1 cellular context compared by ENCODE assay signal in genomic region chr12:65308001-65308400, GRCh38.
TF ChIP-seq lines count a peak whose summit lies in the region.

No MANE protein-coding gene starts in this region.

TF ChIP-seq in K562, 482 proteins besides CTCF, POLR2A, EP300 and RAD21:
- TF ChIP-seq, protein P1, sequence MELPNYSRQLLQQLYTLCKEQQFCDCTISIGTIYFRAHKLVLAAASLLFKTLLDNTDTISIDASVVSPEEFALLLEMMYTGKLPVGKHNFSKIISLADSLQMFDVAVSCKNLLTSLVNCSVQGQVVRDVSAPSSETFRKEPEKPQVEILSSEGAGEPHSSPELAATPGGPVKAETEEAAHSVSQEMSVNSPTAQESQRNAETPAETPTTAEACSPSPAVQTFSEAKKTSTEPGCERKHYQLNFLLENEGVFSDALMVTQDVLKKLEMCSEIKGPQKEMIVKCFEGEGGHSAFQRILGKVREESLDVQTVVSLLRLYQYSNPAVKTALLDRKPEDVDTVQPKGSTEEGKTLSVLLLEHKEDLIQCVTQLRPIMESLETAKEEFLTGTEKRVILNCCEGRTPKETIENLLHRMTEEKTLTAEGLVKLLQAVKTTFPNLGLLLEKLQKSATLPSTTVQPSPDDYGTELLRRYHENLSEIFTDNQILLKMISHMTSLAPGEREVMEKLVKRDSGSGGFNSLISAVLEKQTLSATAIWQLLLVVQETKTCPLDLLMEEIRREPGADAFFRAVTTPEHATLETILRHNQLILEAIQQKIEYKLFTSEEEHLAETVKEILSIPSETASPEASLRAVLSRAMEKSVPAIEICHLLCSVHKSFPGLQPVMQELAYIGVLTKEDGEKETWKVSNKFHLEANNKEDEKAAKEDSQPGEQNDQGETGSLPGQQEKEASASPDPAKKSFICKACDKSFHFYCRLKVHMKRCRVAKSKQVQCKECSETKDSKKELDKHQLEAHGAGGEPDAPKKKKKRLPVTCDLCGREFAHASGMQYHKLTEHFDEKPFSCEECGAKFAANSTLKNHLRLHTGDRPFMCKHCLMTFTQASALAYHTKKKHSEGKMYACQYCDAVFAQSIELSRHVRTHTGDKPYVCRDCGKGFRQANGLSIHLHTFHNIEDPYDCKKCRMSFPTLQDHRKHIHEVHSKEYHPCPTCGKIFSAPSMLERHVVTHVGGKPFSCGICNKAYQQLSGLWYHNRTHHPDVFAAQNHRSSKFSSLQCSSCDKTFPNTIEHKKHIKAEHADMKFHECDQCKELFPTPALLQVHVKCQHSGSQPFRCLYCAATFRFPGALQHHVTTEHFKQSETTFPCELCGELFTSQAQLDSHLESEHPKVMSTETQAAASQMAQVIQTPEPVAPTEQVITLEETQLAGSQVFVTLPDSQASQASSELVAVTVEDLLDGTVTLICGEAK (IDR thresholded peaks at IDR 0.05): peak; percentile 32; the same call in 1 of the 2 replicates
- TF ChIP-seq, protein P1 (CRISPR knock-in tag; IDR thresholded peaks at IDR 0.05): no peak
- no peak for TF ChIP-seq RBM17 (IDR thresholded peaks at IDR 0.05; ENCODE audit: borderline replicate concordance, low read depth, low read length)
